ENCODE assay signal across 7 cellular contexts in the genomic region with DNA sequence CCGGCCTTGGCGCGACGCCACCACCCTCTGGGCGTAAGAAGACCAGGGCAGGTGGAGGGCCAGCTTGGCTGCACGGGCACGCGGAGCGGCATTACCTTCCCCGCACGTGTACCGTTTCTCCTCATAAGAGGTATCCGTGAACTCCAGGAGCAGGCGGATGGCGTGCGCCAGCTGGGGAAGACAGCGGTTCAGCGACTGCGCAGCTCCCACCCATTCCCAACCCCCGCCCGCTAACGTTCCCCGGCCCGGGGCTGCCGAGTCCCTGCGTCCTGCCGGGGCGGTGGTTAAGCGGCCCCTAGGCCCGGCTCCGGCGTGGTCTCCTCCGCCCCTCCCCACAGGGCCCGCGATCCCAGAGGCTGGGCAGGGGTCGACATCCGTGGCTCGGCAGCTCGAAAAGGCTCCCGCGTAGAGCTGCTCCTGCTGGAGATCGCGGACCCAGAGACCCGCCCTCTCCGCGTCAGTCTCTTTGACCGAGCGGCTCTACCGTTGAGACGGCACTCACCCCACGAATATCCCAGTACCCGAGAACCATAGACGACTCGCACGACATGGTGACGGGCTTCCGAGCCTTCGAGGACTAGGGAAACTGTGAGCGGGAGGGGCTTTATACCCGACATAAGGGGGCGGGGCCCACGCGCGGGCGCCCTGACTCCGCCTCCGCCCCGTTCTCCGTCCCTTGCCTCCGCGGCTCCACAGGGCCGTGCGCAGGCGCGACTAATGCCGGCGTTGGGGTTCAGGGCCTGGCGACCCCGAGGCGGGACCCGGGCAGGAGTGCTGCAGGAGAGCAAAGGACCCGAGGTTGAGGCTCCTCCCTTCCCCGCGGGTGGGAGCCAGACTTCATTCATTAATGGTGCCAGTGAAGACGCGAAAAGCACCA. TPM values are rescaled to one million over a fixed set of nuclear protein-coding genes. Genes with fewer than 3 reads are reported as not detected.
DNase-seq lines count a peak whose midpoint lies in the region; ATAC-seq and TF ChIP-seq lines count a peak whose summit lies in the region.

No MANE protein-coding gene starts in this region.

- intact Hi-C loops in mucosa of descending colon (cut with DNase I, micrococcal nuclease), result no loop called here

- H3K9me3 ChIP-seq in mucosa of descending colon, result no peaks in the 10 kb centered on the region

- H3K36me3 ChIP-seq in mucosa of descending colon (ENCODE audit: low read depth), result no peaks in the 10 kb centered on the region

- TF ChIP-seq CTCF in epithelial cell of proximal tubule (conservative IDR thresholded peaks at IDR 0.05; ENCODE audit: low read depth, low read length), result no peak
- no peak for TF ChIP-seq CTCF in mucosa of descending colon (IDR thresholded peaks at IDR 0.05)

- H3K4me1 ChIP-seq in mucosa of descending colon (ENCODE audit: low read depth), result peaks cover 11% of the 10 kb centered on the region

- ATAC-seq in GM18909 (IDR thresholded peaks at IDR 0.05; ENCODE audit: poor library complexity, unreplicated experiment), result peak; percentile 91
- ATAC-seq in HG03342 (IDR thresholded peaks at IDR 0.05; ENCODE audit: unreplicated experiment), result peak; percentile 82
- peak; percentile 97 for ATAC-seq in mucosa of descending colon

- H3K4me3 ChIP-seq in epithelial cell of proximal tubule (ENCODE audit: low read depth, low read length), result peak overlapping the region; percentile 61
- H3K4me3 ChIP-seq in mucosa of descending colon, result peak overlapping the region; percentile 36

- peak; percentile 54 for DNase-seq in NCI-H82 treated with DMSO at 0.1 percent for 48 hours (lab: John Stamatoyannopoulos, UW; ENCODE audit: unreplicated experiment)
- DNase-seq in activated T-cell treated with anti-CD3 and anti-CD28 coated beads for 4 hours, result peak; percentile 81
- no peak for DNase-seq in epithelial cell of proximal tubule (ENCODE audit: low read depth)
- DNase-seq in mucosa of descending colon, result peak; percentile 73 to 90 (median 90)
- DNase-seq in stimulated activated CD8-positive, alpha-beta memory T cell treated with anti-CD3 and anti-CD28 coated beads, Interleukin-2, amount 100 ng/mL, for 48 hours (ENCODE audit: low read depth in 2 of 2), result peak; percentile 69 to 70

RNA-seq across cellular contexts. Expression of a gene that starts 0.9 kb away (rescaled TPM):
- total RNA-seq in epithelial cell of proximal tubule (63.2 and 81.9 TPM in 2 replicates), mucosa of descending colon (10 to 100 TPM in 2 of 3 donors, 1 to 10 TPM in 1; 4.9 to 84.8 (median 12.4) TPM)

RNA-seq across cellular contexts. Expression of a gene that starts 23.7 kb away (rescaled TPM):
- total RNA-seq in epithelial cell of proximal tubule (not detected in 2 replicates), mucosa of descending colon (100 to 1,000 TPM; 211 to 539 (median 356) TPM)

RNA-seq across cellular contexts. Expression of a gene that starts 27.9 kb away (rescaled TPM):
- total RNA-seq in epithelial cell of proximal tubule, result not detected in 2 replicates
- 1 to 10 TPM; 2.5 to 6.1 (median 4.8) TPM for total RNA-seq in mucosa of descending colon

RNA-seq across cellular contexts. Expression of a gene that starts 52.4 kb away (rescaled TPM):
- total RNA-seq in epithelial cell of proximal tubule, result not detected in 2 replicates
- 10 to 100 TPM; 18.0 to 30.6 (median 20.0) TPM for total RNA-seq in mucosa of descending colon

Comparison
In these comparisons a context has a peak if more than half of its experiments do, and no peak if none do; other contexts are left out.
1. RNA of a gene that starts 23.7 kb away (total RNA-seq): 211 to 539 TPM in mucosa of descending colon; not detected in epithelial cell of proximal tubule; every median in the first group is over 100 times any median in the second.
2. Peak in every context shown above with its lines, with median percentiles within 50 percentile points of each other: ATAC-seq.